25 cellular contexts compared by ENCODE assay signal in genomic region chr3:161443921-161444457, GRCh38. TPM values are rescaled to one million over a fixed set of nuclear protein-coding genes. Genes with fewer than 3 reads are reported as not detected.
"Had no signal": no experiment of that assay in that cellular context is flagged by ENCODE, and none has a peak within 500 bp of the region (broad histone marks: within the 10 kb centered on the region; RNA-seq: fewer than 3 reads in every experiment).

No MANE protein-coding gene starts in this region.

- H3K36me3 ChIP-seq: left lung, prostate gland, thyroid gland, upper lobe of right lung had no signal

- H3K27ac ChIP-seq: foreskin keratinocyte, left lung, prostate gland, thyroid gland, upper lobe of right lung, VCaP had no signal

- ATAC-seq: activated CD8-positive, alpha-beta memory T cell treated with anti-CD3 and anti-CD28 coated beads, Interleukin-2, amount 10 ng/mL, durations not matched to agents 7 days and 5 days; activated CD8-positive, alpha-beta T cell treated with anti-CD3 and anti-CD28 coated beads for 36 hours; foreskin keratinocyte; left lung; natural killer cell; upper lobe of right lung had no signal

- H3K4me3 ChIP-seq: left lung, prostate gland, thyroid gland, upper lobe of right lung had no signal

- H3K9me3 ChIP-seq: left lung, prostate gland, thyroid gland, upper lobe of right lung had no signal

- H3K4me1 ChIP-seq: foreskin keratinocyte, left lung, prostate gland, thyroid gland, upper lobe of right lung had no signal

- DNase-seq: activated CD4-positive, alpha-beta T cell treated with anti-CD3 and anti-CD28 coated beads, Interleukin-2, amount 10 ng/mL, durations not matched to agents 7 days and 5 days; activated CD4-positive, CD25-positive, alpha-beta regulatory T cell treated with anti-CD3 and anti-CD28 coated beads, Interleukin-2, amount 50 U/mL, for 72 hours; activated CD8-positive, alpha-beta memory T cell treated with anti-CD3 and anti-CD28 coated beads, Interleukin-2, amount 10 ng/mL, durations not matched to agents 7 days and 5 days; activated CD8-positive, alpha-beta T cell treated with anti-CD3 and anti-CD28 coated beads for 36 hours; activated effector memory CD4-positive, alpha-beta T cell treated with anti-CD3 and anti-CD28 coated beads, Interleukin-2, amount 50 U/mL, for 16 hours; activated T-cell treated with anti-CD3 and anti-CD28 coated beads for 4 hours; anterior cingulate cortex; caudate nucleus; dermis blood vessel endothelial cell; effector CD8-positive, alpha-beta T cell; foreskin keratinocyte; immature natural killer cell; left lung; natural killer cell; stimulated activated CD4-positive, alpha-beta T cell treated with anti-CD3 and anti-CD28 coated beads, Interleukin-4, amount 100 ng/mL, for 4 hours; substantia nigra; thyroid gland; upper lobe of right lung had no signal

- H3K27me3 ChIP-seq: foreskin keratinocyte, left lung, thyroid gland, upper lobe of right lung had no signal

RNA-seq across cellular contexts. Expression of gene OTOL1, which starts 52.6 kb away (rescaled TPM):
- total RNA-seq: activated CD4-positive, alpha-beta T cell treated with anti-CD3 and anti-CD28 coated beads, Interleukin-2, amount 10 ng/mL, durations not matched to agents 7 days and 5 days; activated CD8-positive, alpha-beta memory T cell treated with anti-CD3 and anti-CD28 coated beads, Interleukin-2, amount 10 ng/mL, durations not matched to agents 7 days and 5 days; activated CD8-positive, alpha-beta T cell treated with anti-CD3 and anti-CD28 coated beads for 36 hours; dermis blood vessel endothelial cell; foreskin keratinocyte; kidney epithelial cell; left lung; lung microvascular endothelial cell; mesothelial cell of epicardium; natural killer cell; osteocyte; prostate gland; thyroid gland; upper lobe of right lung had no signal
- polyA plus RNA-seq: esophagus, foreskin keratinocyte, immature natural killer cell had no signal
